ENCODE assay signal across 8 cellular contexts in the genomic region with DNA sequence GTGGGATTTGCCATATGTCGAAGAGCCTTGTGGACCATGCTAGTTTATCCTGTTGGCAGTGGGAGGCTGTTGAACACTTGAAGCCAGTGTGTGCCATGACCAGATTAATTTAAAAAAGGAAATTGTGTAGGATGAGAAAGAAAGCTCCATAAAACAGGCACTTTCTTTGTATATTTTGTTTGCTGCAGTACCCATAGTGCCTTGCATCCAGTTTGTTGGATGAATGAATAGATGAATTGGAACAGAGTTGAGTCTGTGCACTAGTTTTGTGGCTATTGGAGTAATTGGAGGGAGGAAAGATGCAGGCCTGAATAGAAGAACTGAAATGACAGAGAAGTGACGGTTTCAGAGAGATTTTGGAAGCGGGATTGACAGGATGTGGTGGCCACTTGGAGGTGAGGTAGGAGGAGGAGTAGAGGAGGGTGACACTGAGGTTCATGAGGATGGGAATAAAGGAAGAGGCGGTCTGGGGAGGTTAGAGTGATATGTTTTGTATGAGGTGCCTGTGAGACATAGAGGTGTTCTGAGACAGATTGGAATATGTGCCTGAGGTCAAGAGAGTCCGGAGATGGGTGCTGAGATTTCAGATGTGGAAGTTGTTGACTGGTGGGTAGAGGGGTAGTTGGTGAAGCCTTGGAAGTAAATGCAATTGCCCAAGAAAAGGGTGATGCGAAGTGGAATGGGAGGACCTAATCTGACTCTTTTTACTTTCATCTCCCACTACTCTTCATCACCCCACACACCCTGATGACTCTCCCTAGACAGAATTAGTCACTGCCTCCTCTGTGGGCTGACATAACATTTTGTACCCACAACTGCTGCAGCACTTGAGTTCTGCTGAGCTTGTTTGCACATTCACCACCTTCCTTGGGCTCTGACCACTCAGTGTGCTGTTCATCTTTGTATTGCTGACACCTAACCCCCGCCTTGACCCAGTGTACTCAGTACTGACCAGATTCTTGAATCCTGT. TPM values are rescaled to one million over a fixed set of nuclear protein-coding genes. Genes with fewer than 3 reads are reported as not detected.
DNase-seq lines count a peak whose midpoint lies in the region; ATAC-seq and TF ChIP-seq lines count a peak whose summit lies in the region.

No MANE protein-coding gene starts in this region.

- ATAC-seq in esophagus mucosa (peak; percentile 38), gastrocnemius medialis (no peak)

- H3K4me1 ChIP-seq in gastrocnemius medialis (peaks cover 15 to 22% of the 10 kb centered on the region in 2 donors), BE2C (no peaks in the 10 kb centered on the region), tibial artery (peaks cover 0 to 65% (median 34%) of the 10 kb centered on the region in 4 donors), stomach (peaks cover 20 to 85% (median 47%) of the 10 kb centered on the region in 4 donors)

- no peaks in the 10 kb centered on the region for H3K9me3 ChIP-seq in gastrocnemius medialis
- H3K9me3 ChIP-seq in BE2C: no peaks in the 10 kb centered on the region
- H3K9me3 ChIP-seq in tibial artery: no peaks in the 10 kb centered on the region
- no peaks in the 10 kb centered on the region for H3K9me3 ChIP-seq in stomach

- H3K4me3 ChIP-seq in gastrocnemius medialis: no peak overlapping the region
- H3K4me3 ChIP-seq in BE2C (ENCODE audit: low read depth, low read length): no peak overlapping the region
- H3K4me3 ChIP-seq in tibial artery: no peak overlapping the region
- H3K4me3 ChIP-seq in stomach: no peak overlapping the region

- TF ChIP-seq POLR2A in gastrocnemius medialis (IDR thresholded peaks at IDR 0.05) (no peak), stomach (IDR thresholded peaks at IDR 0.05) (no peak)

- no peaks in the 10 kb centered on the region for H3K36me3 ChIP-seq in gastrocnemius medialis
- no peaks in the 10 kb centered on the region for H3K36me3 ChIP-seq in BE2C
- H3K36me3 ChIP-seq in tibial artery: peaks cover 0 to 10% (median 8%) of the 10 kb centered on the region in 3 donors
- H3K36me3 ChIP-seq in stomach: peaks cover 0 to 36% (median 30%) of the 10 kb centered on the region in 4 donors

- intact Hi-C loops in gastrocnemius medialis (cut with DNase I; ENCODE audit: low total_unique reads) (no loop called here), tibial artery (cut with DNase I; ENCODE audit: low total_unique reads) (loop anchor here (5.0 kb wide), 1 partner anchor 50 kb away; a partner anchor contains a TSS), stomach (cut with DNase I; ENCODE audit: low total_unique reads) (no loop called here)

- in situ Hi-C loops in gastrocnemius medialis (cut with MboI; ENCODE audit: low sequenced_read_pairs in 4 of 4): no loop called here

- DNase-seq in HCEC 1CT (peak; percentile 68), gastrocnemius medialis (no peak), BE2C (no peak), tibial artery (no peak), stomach (no peak)
- DNase-seq in activated CD4-positive, alpha-beta T cell treated with anti-CD3 and anti-CD28 coated beads, Interleukin-2, amount 50 U/mL, for 48 hours: peak; percentile 51 to 64
- peak; percentile 58 for DNase-seq in stimulated activated CD4-positive, alpha-beta T cell treated with anti-CD3 and anti-CD28 coated beads, Interleukin-2, amount 100 ng/mL, for 4 hours (ENCODE audit: low read depth)

- 81 to 93% (median 86%) methylated on average over 7 of the region's 7 CpGs for WGBS in stomach, 5 donors

- no peak for TF ChIP-seq EP300 in stomach (IDR thresholded peaks at IDR 0.05)

- no peaks in the 10 kb centered on the region for H3K27me3 ChIP-seq in gastrocnemius medialis
- no peaks in the 10 kb centered on the region for H3K27me3 ChIP-seq in BE2C
- H3K27me3 ChIP-seq in tibial artery: no peaks in the 10 kb centered on the region
- no peaks in the 10 kb centered on the region for H3K27me3 ChIP-seq in stomach

- H3K27ac ChIP-seq in gastrocnemius medialis: no peak overlapping the region
- H3K27ac ChIP-seq in tibial artery: no peak overlapping the region
- H3K27ac ChIP-seq in stomach: no peak overlapping the region

- TF ChIP-seq CTCF in gastrocnemius medialis (IDR thresholded peaks at IDR 0.05 in 4 of 5, conservative IDR thresholded peaks at IDR 0.05 in 1 of 5) (no peak), BE2C (IDR thresholded peaks at IDR 0.05; ENCODE audit: low read depth, low read length) (no peak), tibial artery (IDR thresholded peaks at IDR 0.05) (no peak), stomach (IDR thresholded peaks at IDR 0.05) (no peak)

RNA-seq across cellular contexts. Expression of a gene that starts 5.1 kb away (rescaled TPM):
- total RNA-seq in esophagus mucosa: 38.3 TPM
- total RNA-seq in gastrocnemius medialis: 10 to 100 TPM; 10.2 to 25.2 (median 20.3) TPM
- 122 TPM for polyA plus RNA-seq in BE2C (2012; ENCODE audit: insufficient read depth, insufficient read length, low read depth)
- 10 to 100 TPM in 2 of 5 donors, 1 to 10 TPM in 2, not detected in 1; 1.7 to 33.8 (median 14.1) TPM for total RNA-seq in stomach
- 10 to 100 TPM; 68.7 to 91.3 (median 84.9) TPM for polyA plus RNA-seq in stomach

RNA-seq across cellular contexts. Expression of a gene that starts 39.0 kb away (rescaled TPM):
- 40.8 TPM for total RNA-seq in esophagus mucosa
- total RNA-seq in gastrocnemius medialis: 1 to 10 TPM in 3 of 4 donors, under 1 TPM in 1; 0.41 to 3.1 (median 1.9) TPM
- polyA plus RNA-seq in BE2C (2012; ENCODE audit: insufficient read depth, insufficient read length, low read depth): 0.60 TPM
- 1,000 to 10,000 TPM in 2 of 5 donors, 100 to 1,000 TPM in 3; 444 to 2,977 (median 978) TPM for total RNA-seq in stomach
- polyA plus RNA-seq in stomach: 1,000 to 10,000 TPM in 1 of 3 donors, 100 to 1,000 TPM in 2; 143 to 1,485 (median 206) TPM

RNA-seq across cellular contexts. Expression of a gene that starts 52.9 kb away (rescaled TPM):
- total RNA-seq in esophagus mucosa: 18.8 TPM
- 1 to 10 TPM; 2.1 to 3.3 (median 2.9) TPM for total RNA-seq in gastrocnemius medialis
- polyA plus RNA-seq in BE2C (2012; ENCODE audit: insufficient read depth, insufficient read length, low read depth): 14.6 TPM
- 10 to 100 TPM; 14.7 to 31.5 (median 17.8) TPM for total RNA-seq in stomach
- 1 to 10 TPM; 1.7 to 2.2 (median 1.8) TPM for polyA plus RNA-seq in stomach

Comparison
In these comparisons a context has a peak if more than half of its experiments do, and no peak if none do; other contexts are left out.
1. DNase-seq: peak in HCEC 1CT (single experiment), activated CD4-positive, alpha-beta T cell treated with anti-CD3 and anti-CD28 coated beads, Interleukin-2, amount 50 U/mL, for 48 hours (2 of 2) and stimulated activated CD4-positive, alpha-beta T cell treated with anti-CD3 and anti-CD28 coated beads, Interleukin-2, amount 100 ng/mL, for 4 hours (single experiment); none in gastrocnemius medialis (0 of 2), BE2C (single experiment), tibial artery (0 of 2) and stomach (single experiment).
2. RNA of a gene that starts 39.0 kb away (total RNA-seq): 444 to 2,977 TPM in stomach; 40.8 TPM in esophagus mucosa (single experiment) and 0.41 to 3.1 TPM in gastrocnemius medialis; every median in the first group is over 10 times any median in the second.